27 cellular contexts compared by ENCODE assay signal in genomic region chr10:64458341-64458740, GRCh38.
"Had no signal": no experiment of that assay in that cellular context is flagged by ENCODE, and none has a peak within 500 bp of the region (broad histone marks: within the 10 kb centered on the region; RNA-seq: fewer than 3 reads in every experiment).

No MANE protein-coding gene starts in this region.

- H3K27me3 ChIP-seq: ascending aorta, breast epithelium, cardiac muscle cell, colonic mucosa, esophagus squamous epithelium had no signal

- FAIRE-seq: endothelial cell of umbilical vein had no signal

- H3K9me3 ChIP-seq: ascending aorta, colonic mucosa had no signal

- DNase-seq: activated CD4-positive, alpha-beta memory T cell treated with anti-CD3 and anti-CD28 coated beads for 36 hours; activated CD4-positive, alpha-beta T cell treated with anti-CD3 and anti-CD28 coated beads for 36 hours; activated CD4-positive, alpha-beta T cell treated with anti-CD3 and anti-CD28 coated beads, Interleukin-2, amount 10 ng/mL, durations not matched to agents 24 days and 14 days; activated CD4-positive, CD25-positive, alpha-beta regulatory T cell; activated CD4-positive, CD25-positive, alpha-beta regulatory T cell treated with anti-CD3 and anti-CD28 coated beads, Interleukin-2, amount 50 U/mL, for 72 hours; activated CD8-positive, alpha-beta memory T cell treated with anti-CD3 and anti-CD28 coated beads, Interleukin-2, amount 10 ng/mL, durations not matched to agents 7 days and 5 days; activated CD8-positive, alpha-beta memory T cell treated with anti-CD3 and anti-CD28 coated beads, Interleukin-2, amount 50 U/mL, for 4 hours; activated CD8-positive, alpha-beta T cell treated with anti-CD3 and anti-CD28 coated beads, Interleukin-2, amount 10 ng/mL, durations not matched to agents 7 days and 5 days; activated effector memory CD4-positive, alpha-beta T cell treated with anti-CD3 and anti-CD28 coated beads, Interleukin-2, amount 50 U/mL, for 16 hours; activated naive CD4-positive, alpha-beta T cell treated with anti-CD3 and anti-CD28 coated beads for 36 hours; activated naive CD8-positive, alpha-beta T cell treated with anti-CD3 and anti-CD28 coated beads for 36 hours; activated naive CD8-positive, alpha-beta T cell treated with anti-CD3 and anti-CD28 coated beads, Interleukin-2, amount 50 U/mL, for 24 hours; activated T-cell treated with anti-CD3 and anti-CD28 coated beads, Interleukin-2, amount 50 U/mL, for 1 hour; activated T-cell treated with anti-CD3 and anti-CD28 coated beads, Interleukin-2, amount 50 U/mL, for 48 hours; central memory CD4-positive, alpha-beta T cell; cerebellar nuclear complex; colonic mucosa; effector CD8-positive, alpha-beta T cell; esophagus squamous epithelium; foreskin melanocyte; head of caudate nucleus; T-helper 2 cell had no signal

- H3K4me3 ChIP-seq: ascending aorta, breast epithelium, cardiac muscle cell, colonic mucosa, esophagus squamous epithelium had no signal

- H3K4me1 ChIP-seq: ascending aorta, breast epithelium, colonic mucosa, esophagus squamous epithelium had no signal

- H3K27ac ChIP-seq: ascending aorta, breast epithelium, cardiac muscle cell, colonic mucosa, epithelial cell of prostate, esophagus squamous epithelium had no signal

- ATAC-seq: activated CD4-positive, alpha-beta T cell treated with anti-CD3 and anti-CD28 coated beads for 36 hours; activated CD8-positive, alpha-beta memory T cell treated with anti-CD3 and anti-CD28 coated beads, Interleukin-2, amount 10 ng/mL, durations not matched to agents 7 days and 5 days; activated CD8-positive, alpha-beta T cell treated with anti-CD3 and anti-CD28 coated beads, Interleukin-2, amount 10 ng/mL, durations not matched to agents 7 days and 5 days; activated naive CD8-positive, alpha-beta T cell treated with anti-CD3 and anti-CD28 coated beads, Interleukin-2, amount 50 U/mL, for 24 hours had no signal

- H3K36me3 ChIP-seq: ascending aorta, breast epithelium, cardiac muscle cell, colonic mucosa, esophagus squamous epithelium had no signal
